9 cellular contexts compared by ENCODE assay signal in the genomic region with DNA sequence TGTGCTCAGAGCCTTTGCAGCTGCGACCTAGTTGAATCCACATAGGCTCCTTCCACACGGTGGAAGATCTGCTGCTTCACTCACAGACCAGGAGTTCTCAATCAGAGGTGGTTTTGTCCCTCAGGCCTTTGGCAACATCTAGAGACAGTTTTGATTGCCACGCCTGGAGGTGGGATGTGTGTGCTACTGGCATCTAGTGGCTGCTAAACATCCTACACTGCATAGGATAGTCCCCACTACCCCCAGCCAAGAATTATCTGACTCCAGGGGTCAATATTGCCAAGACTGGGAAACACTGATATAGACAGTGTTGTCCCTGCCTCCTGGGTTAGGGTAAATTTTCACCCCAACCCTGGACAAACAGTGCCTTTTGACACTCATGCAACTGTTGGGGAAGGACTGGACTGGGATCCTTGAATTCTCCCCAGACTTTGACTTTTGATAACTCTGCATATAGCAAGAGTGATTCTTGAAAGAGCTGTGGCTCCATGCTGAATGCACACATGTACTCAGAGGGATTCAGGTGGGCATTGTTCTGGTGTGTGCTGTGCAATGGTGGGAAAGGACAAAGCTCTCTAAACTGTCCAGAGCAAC. TPM values are rescaled to one million over a fixed set of nuclear protein-coding genes. Genes with fewer than 3 reads are reported as not detected.
DNase-seq lines count a peak whose midpoint lies in the region; ATAC-seq, FAIRE-seq and TF ChIP-seq lines count a peak whose summit lies in the region.
"Had no signal": no experiment of that assay in that cellular context is flagged by ENCODE, and none has a peak within 500 bp of the region (broad histone marks: within the 10 kb centered on the region; RNA-seq: fewer than 3 reads in every experiment).

No MANE protein-coding gene starts in this region.

- TF ChIP-seq CTCF in SU-DHL-6 (IDR thresholded peaks at IDR 0.05; ENCODE audit: insufficient read depth, low read length, poor library complexity, severe bottlenecking) (peak; percentile 41), keratinocyte (optimal IDR thresholded peaks at IDR 0.05 in 1 of 3, IDR thresholded peaks at IDR 0.05 in 1 of 3, conservative IDR thresholded peaks at IDR 0.05 in 1 of 3; ENCODE audit: extremely low read depth in 1 of 3, insufficient read depth in 2 of 3, low read length in 3 of 3) (peak; percentile 59 to 68 (median 64)), dorsolateral prefrontal cortex (IDR thresholded peaks at IDR 0.05 in 54 of 56, conservative IDR thresholded peaks at IDR 0.05 in 2 of 56; ENCODE audit: low read depth in 1 of 56, partially characterized antibody in 56 of 56) (peak in 5 of 56 donors; percentile 7 to 19 (median 13))

- no peaks in the 10 kb centered on the region for H3K36me3 ChIP-seq in SU-DHL-6 (ENCODE audit: low read length)
- peaks cover 34 to 40% of the 10 kb centered on the region in 2 experiments for H3K36me3 ChIP-seq in keratinocyte (ENCODE audit: control insufficient read depth in 2 of 2, extremely low read depth in 1 of 2, insufficient read depth in 2 of 2, low read length in 2 of 2)

- ATAC-seq in HG02981 (IDR thresholded peaks at IDR 0.05; ENCODE audit: unreplicated experiment) (peak; percentile 54), HG02973 (IDR thresholded peaks at IDR 0.05; ENCODE audit: unreplicated experiment) (no peak), HG02610 (IDR thresholded peaks at IDR 0.05; ENCODE audit: unreplicated experiment) (no peak)

- H3F3A ChIP-seq in SU-DHL-6 (ENCODE audit: insufficient read depth), result no peaks in the 10 kb centered on the region

- H3K9me2 ChIP-seq in SU-DHL-6 (replicated peaks; ENCODE audit: insufficient read depth, low read length), result no peaks in the 10 kb centered on the region

- H3K27ac ChIP-seq in SU-DHL-6 (ENCODE audit: low read depth, low read length) (no peak overlapping the region), keratinocyte (ENCODE audit: control insufficient read depth, insufficient read depth, low read length) (no peak overlapping the region), dorsolateral prefrontal cortex (no peak overlapping the region)
- H3K27ac ChIP-seq: BLaER1 treated with 17β-estradiol and CSF1 and Interleukin-3, amounts not matched to agents 10 nM and 100 nM had no signal

- no peaks in the 10 kb centered on the region for H3K79me2 ChIP-seq in SU-DHL-6 (ENCODE audit: insufficient read depth, low read length)
- no peaks in the 10 kb centered on the region for H3K79me2 ChIP-seq in keratinocyte (ENCODE audit: control insufficient read depth, insufficient read depth, low read length)

- no peak overlapping the region for H3K4me2 ChIP-seq in SU-DHL-6 (ENCODE audit: low read depth, low read length, poor library complexity, severe bottlenecking)
- no peak overlapping the region for H3K4me2 ChIP-seq in keratinocyte (ENCODE audit: control insufficient read depth, extremely low read depth, insufficient read depth, low read depth, low read length)
- H3K4me2 ChIP-seq: BLaER1 treated with 17β-estradiol and CSF1 and Interleukin-3, amounts not matched to agents 10 nM and 100 nM had no signal

- intact Hi-C loops in dorsolateral prefrontal cortex (cut with DNase I), result loop anchor here in 1 of 2 donors (5.0 kb wide), 1 partner anchor 42 kb away; a partner anchor contains a TSS

- H3K4me1 ChIP-seq in keratinocyte (ENCODE audit: control insufficient read depth, extremely low read depth, insufficient read depth, low read length), result peaks cover 8% of the 10 kb centered on the region

- H3K9me1 ChIP-seq in keratinocyte (ENCODE audit: control insufficient read depth, extremely low read depth, insufficient read depth, low read length), result no peaks in the 10 kb centered on the region

- dilution Hi-C loops in keratinocyte (cut with MboI; ENCODE audit: extremely low pct_ligation_motif_present, low sequenced_read_pairs), result no loop called here

- no peaks in the 10 kb centered on the region for H3K27me3 ChIP-seq in SU-DHL-6 (ENCODE audit: low read length)
- H3K27me3 ChIP-seq in keratinocyte (ENCODE audit: control insufficient read depth, extremely low read depth, insufficient read depth, low read length), result no peaks in the 10 kb centered on the region
- no peaks in the 10 kb centered on the region for H3K27me3 ChIP-seq in dorsolateral prefrontal cortex
- H3K27me3 ChIP-seq: BLaER1 treated with 17β-estradiol and CSF1 and Interleukin-3, amounts not matched to agents 10 nM and 100 nM had no signal

- no peaks in the 10 kb centered on the region for H3K9me3 ChIP-seq in SU-DHL-6 (ENCODE audit: insufficient read depth, low read length)
- no peaks in the 10 kb centered on the region for H3K9me3 ChIP-seq in keratinocyte (ENCODE audit: control insufficient read depth, low read depth, low read length)
- H3K9me3 ChIP-seq: BLaER1 treated with 17β-estradiol and CSF1 and Interleukin-3, amounts not matched to agents 10 nM and 100 nM had no signal

- H2AFZ ChIP-seq in SU-DHL-6 (ENCODE audit: low read depth, low read length, severe bottlenecking) (no peak overlapping the region), keratinocyte (ENCODE audit: control insufficient read depth, low read length) (no peak overlapping the region)

- no peak for FAIRE-seq in keratinocyte (lab: Jason Lieb, UNC)

- DNase-seq in NCI-H1417 (lab: John Stamatoyannopoulos, UW) (peak in 2 of 3 experiments; percentile 28 to 51), NCI-H1417 treated with DMSO at 0.1 percent for 48 hours (lab: John Stamatoyannopoulos, UW) (no peak), keratinocyte (ENCODE audit: low read depth, low spot score) (no peak), dorsolateral prefrontal cortex (no peak)

- H3K4me3 ChIP-seq in SU-DHL-6 (ENCODE audit: insufficient read depth, low read length, poor library complexity, severe bottlenecking) (no peak overlapping the region), keratinocyte (ENCODE audit: control insufficient read depth in 2 of 3, extremely low read depth in 1 of 3, insufficient read depth in 2 of 3, low read depth in 1 of 3, low read length in 3 of 3) (no peak overlapping the region), dorsolateral prefrontal cortex (no peak overlapping the region)
- H3K4me3 ChIP-seq: BLaER1 treated with 17β-estradiol and CSF1 and Interleukin-3, amounts not matched to agents 10 nM and 100 nM had no signal

- H3K9ac ChIP-seq in SU-DHL-6 (ENCODE audit: low read length) (no peak overlapping the region), keratinocyte (ENCODE audit: control insufficient read depth, extremely low read depth, insufficient read depth, low read length) (no peak overlapping the region)

- H4K20me1 ChIP-seq in SU-DHL-6 (ENCODE audit: low read depth, low read length), result no peaks in the 10 kb centered on the region
- H4K20me1 ChIP-seq in keratinocyte (ENCODE audit: control insufficient read depth, extremely low read depth, insufficient read depth, low read length), result no peaks in the 10 kb centered on the region

RNA-seq across cellular contexts. Expression of a gene that starts 39.8 kb away (rescaled TPM):
- polyA plus RNA-seq in keratinocyte, result 55.7 to 63.7 TPM (median 56.6 TPM) in 3 replicates
- polyA plus RNA-seq in keratinocyte (2011; ENCODE audit: low read depth), result 158 TPM
- polyA plus RNA-seq in keratinocyte (2011; cell fraction: cytosol; rRNA removed), result 46.7 and 62.9 TPM in 2 replicates
- 232 and 291 TPM in 2 replicates for polyA plus RNA-seq in keratinocyte (2011; cell fraction: nucleus; rRNA removed)
- 33.2 and 36.9 TPM in 2 replicates for polyA plus RNA-seq in keratinocyte (2012; ENCODE audit: low replicate concordance)
- 119 to 279 TPM (median 150 TPM) in 3 replicates for polyA minus RNA-seq in keratinocyte
- polyA minus RNA-seq in keratinocyte (2011; cell fraction: cytosol; rRNA and poly(A)+ RNA removed), result 42.2 TPM
- 134 and 209 TPM in 2 replicates for polyA minus RNA-seq in keratinocyte (2011; cell fraction: nucleus; rRNA and poly(A)+ RNA removed)
- total RNA-seq in dorsolateral prefrontal cortex, result 100 to 1,000 TPM in 21 of 120 experiments, 10 to 100 TPM in 99; 58.5 to 126 (median 86.8) TPM

RNA-seq across cellular contexts. Expression of a gene that starts 55.5 kb away (rescaled TPM):
- 1,041 to 1,488 TPM (median 1,355 TPM) in 3 replicates for polyA plus RNA-seq in keratinocyte
- 345 TPM for polyA plus RNA-seq in keratinocyte (2011; ENCODE audit: low read depth)
- 1,140 and 1,556 TPM in 2 replicates for polyA plus RNA-seq in keratinocyte (2011; cell fraction: cytosol; rRNA removed)
- polyA plus RNA-seq in keratinocyte (2011; cell fraction: nucleus; rRNA removed), result 951 and 1,005 TPM in 2 replicates
- polyA plus RNA-seq in keratinocyte (2012; ENCODE audit: low replicate concordance), result 698 and 706 TPM in 2 replicates
- polyA minus RNA-seq in keratinocyte, result 1,284 to 1,537 TPM (median 1,516 TPM) in 3 replicates
- polyA minus RNA-seq in keratinocyte (2011; cell fraction: cytosol; rRNA and poly(A)+ RNA removed), result 873 TPM
- 274 and 399 TPM in 2 replicates for polyA minus RNA-seq in keratinocyte (2011; cell fraction: nucleus; rRNA and poly(A)+ RNA removed)
- 100 to 1,000 TPM; 248 to 863 (median 546) TPM for total RNA-seq in dorsolateral prefrontal cortex

Comparison
In these comparisons a context has a peak if more than half of its experiments do, and no peak if none do; other contexts are left out.
1. DNase-seq: peak in NCI-H1417 (2 of 3); none in NCI-H1417 treated with DMSO at 0.1 percent for 48 hours (single experiment), keratinocyte (single experiment) and dorsolateral prefrontal cortex (0 of 10).